32 cellular contexts compared by ENCODE assay signal in genomic region chr10:50490244-50490643, GRCh38.
"Had no signal": no experiment of that assay in that cellular context is flagged by ENCODE, and none has a peak within 500 bp of the region (broad histone marks: within the 10 kb centered on the region; RNA-seq: fewer than 3 reads in every experiment).

No MANE protein-coding gene starts in this region.

- H3K4me3 Mint-ChIP-seq: immature natural killer cell; mesothelial cell of epicardium; naive B cell; natural killer cell; nephron progenitor cell; neural progenitor cell; stimulated activated naive B cell treated with anti-CD40 and anti-IgM and Interleukin-4, amounts not matched to agents 10 μg/mL and 1 μg/mL and 100 μg/mL, for 72 hours had no signal

- H3K27me3 Mint-ChIP-seq: naive B cell; stimulated activated naive B cell treated with anti-CD40 and anti-IgM and Interleukin-4, amounts not matched to agents 10 μg/mL and 1 μg/mL and 100 μg/mL, for 72 hours had no signal

- ATAC-seq: left colon; left lung; lower lobe of right lung; natural killer cell; right lobe of liver; stimulated activated naive B cell treated with anti-CD40 and anti-IgM and Interleukin-4, amounts not matched to agents 10 μg/mL and 1 μg/mL and 100 μg/mL, for 72 hours; stimulated activated naive CD8-positive, alpha-beta T cell treated with anti-CD3 and anti-CD28 coated beads, Interleukin-15, Interleukin-2, amounts not matched to agents 100 U/mL and 50 U/mL, for 24 hours; upper lobe of right lung had no signal

- H3K9me3 ChIP-seq: lower lobe of right lung, neutrophil, psoas muscle, right lobe of liver, testis, thyroid gland, upper lobe of right lung, uterus had no signal

- H3K9ac ChIP-seq: neural progenitor cell, parathyroid adenoma had no signal

- H3K9me3 Mint-ChIP-seq: natural killer cell had no signal

- H3K27ac ChIP-seq: left lung, lower lobe of right lung, neural progenitor cell, neutrophil, parathyroid adenoma, right lobe of liver, skin epidermis, stomach, testis, thyroid gland, transverse colon, upper lobe of right lung, uterus had no signal

- H3K4me1 Mint-ChIP-seq: mesothelial cell of epicardium, nephron progenitor cell, neural progenitor cell had no signal

- H2AFZ ChIP-seq: neural progenitor cell, parathyroid adenoma had no signal

- H3K4me1 ChIP-seq: left lung, lower lobe of right lung, neural progenitor cell, right lobe of liver, stomach, testis, thyroid gland, transverse colon, upper lobe of right lung, uterus had no signal

- H3K36me3 ChIP-seq: left lung, lower lobe of right lung, neural progenitor cell, neutrophil, right lobe of liver, stomach, thyroid gland, transverse colon, upper lobe of right lung, uterus had no signal

- H3K36me3 Mint-ChIP-seq: natural killer cell, neural progenitor cell had no signal

- H3K27me3 ChIP-seq: left lung, neural progenitor cell, neutrophil, right lobe of liver, stomach, testis, thyroid gland, transverse colon, upper lobe of right lung, uterus had no signal

- H3K27ac Mint-ChIP-seq: immature natural killer cell; mesothelial cell of epicardium; natural killer cell; nephron progenitor cell; neural progenitor cell; stimulated activated naive B cell treated with anti-CD40 and anti-IgM and Interleukin-4, amounts not matched to agents 10 μg/mL and 1 μg/mL and 100 μg/mL, for 72 hours had no signal

- FAIRE-seq: islet of Langerhans, kidney had no signal

- H3K4me3 ChIP-seq: left lung, lower lobe of right lung, neural progenitor cell, psoas muscle, right lobe of liver, skin epidermis, stomach, testis, thyroid gland, transverse colon, upper lobe of right lung, uterus had no signal

- H3K4me2 ChIP-seq: neural progenitor cell had no signal

- DNase-seq: hypothalamus; immature natural killer cell; kidney; left colon; left lung; lower lobe of right lung; mammary epithelial cell; mesenchymal stem cell; naive B cell; natural killer cell; nephron progenitor cell; occipital lobe; psoas muscle; right lobe of liver; stimulated activated CD4-positive, alpha-beta T cell treated with anti-CD3 and anti-CD28 coated beads, Interleukin-12 subunit alpha, Interleukin-12 subunit beta, amount 100 ng/mL, for 4 hours; stimulated activated CD4-positive, alpha-beta T cell treated with anti-CD3 and anti-CD28 coated beads, Interleukin-15, amount 100 ng/mL, for 24 hours; stimulated activated CD4-positive, alpha-beta T cell treated with anti-CD3 and anti-CD28 coated beads, Interleukin-2, amount 100 ng/mL, for 24 hours; stimulated activated CD4-positive, alpha-beta T cell treated with anti-CD3 and anti-CD28 coated beads, Interleukin-4, amount 100 ng/mL, for 1 hour; stimulated activated naive B cell treated with anti-CD40 and anti-IgM and Interleukin-4, amounts not matched to agents 10 μg/mL and 1 μg/mL and 100 μg/mL, for 72 hours; stimulated activated naive CD8-positive, alpha-beta T cell treated with anti-CD3 and anti-CD28 coated beads, Interleukin-15, Interleukin-2, amounts not matched to agents 100 U/mL and 50 U/mL, for 24 hours; stomach; testis; thyroid gland; transverse colon; upper lobe of right lung; uterus had no signal
